ENCODE assay signal across 12 cellular contexts in the genomic region with DNA sequence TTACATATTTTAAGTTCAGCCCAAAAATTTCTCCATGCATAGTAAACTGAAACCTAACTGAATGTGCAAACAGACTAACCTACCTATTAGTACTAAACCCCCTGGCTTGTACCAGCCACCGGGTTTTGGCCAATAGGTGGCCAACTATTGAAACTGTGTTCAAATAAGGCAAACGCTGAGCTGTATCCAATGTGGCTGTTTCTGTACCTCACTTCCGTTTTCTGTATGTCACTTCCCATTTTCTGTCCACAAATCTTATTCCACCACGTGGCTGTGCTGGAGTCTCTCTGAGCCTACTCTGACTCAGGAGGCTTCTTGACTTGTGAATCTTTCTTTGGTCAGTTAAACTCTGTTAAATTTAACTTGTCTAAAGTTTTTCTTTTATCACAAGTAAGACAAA. TPM values are rescaled to one million over a fixed set of nuclear protein-coding genes. Genes with fewer than 3 reads are reported as not detected.
A peak's percentile ranks its signal among the peaks of the same experiment; 100 is the strongest.
DNase-seq lines count a peak whose midpoint lies in the region; ATAC-seq and TF ChIP-seq lines count a peak whose summit lies in the region.
"Had no signal": no experiment of that assay in that cellular context is flagged by ENCODE, and none has a peak within 500 bp of the region (broad histone marks: within the 10 kb centered on the region; RNA-seq: fewer than 3 reads in every experiment).

No MANE protein-coding gene starts in this region.

- H3K9me3 ChIP-seq in Loucy (ENCODE audit: insufficient read depth, low read depth, low read length) (no peaks in the 10 kb centered on the region), T-helper 17 cell (ENCODE audit: control insufficient read depth, low read length, poor library complexity, severe bottlenecking) (no peaks in the 10 kb centered on the region)

- peaks cover 5% of the 10 kb centered on the region for H3K36me3 Mint-ChIP-seq in T-helper 17 cell (ENCODE audit: low read depth)

- H2AFZ ChIP-seq in Loucy (ENCODE audit: low read length) = no peak overlapping the region

- CTCF ChIA-PET in HEK293T (lab: Yijun Ruan, JAX) = interaction anchor here (0.6 to 1.9 kb wide), 2 partner anchors 89 to 635 kb away, joined by 3 to 5 read pairs; no protein-coding TSS in a partner anchor

- TF ChIP-seq CTCF in Loucy (conservative IDR thresholded peaks at IDR 0.05; ENCODE audit: low read length) = 0 out of 2 replicates have a peak, but pooled peaks have one; percentile 14

- no peaks in the 10 kb centered on the region for H3K9me2 ChIP-seq in Loucy (replicated peaks; ENCODE audit: low read depth, low read length)

- H3K79me2 ChIP-seq in Loucy (ENCODE audit: insufficient read depth, low read length) = no peaks in the 10 kb centered on the region

- ATAC-seq in T-helper 17 cell = peak; percentile 50
- no peak for ATAC-seq in HG02884 (IDR thresholded peaks at IDR 0.05; ENCODE audit: unreplicated experiment)

- H3F3A ChIP-seq in Loucy (ENCODE audit: low read depth) = no peaks in the 10 kb centered on the region

- no peak overlapping the region for H3K9ac ChIP-seq in Loucy (ENCODE audit: low read depth, low read length, poor library complexity, severe bottlenecking)

- no peak overlapping the region for H3K4me3 Mint-ChIP-seq in T-helper 17 cell

- no peak overlapping the region for H3K4me3 ChIP-seq in Loucy (ENCODE audit: low read length, poor library complexity, severe bottlenecking)

- DNase-seq in stimulated activated CD4-positive, alpha-beta T cell treated with anti-CD3 and anti-CD28 coated beads, Interleukin-4, amount 100 ng/mL, for 24 hours = peak; percentile 7
- DNase-seq in stimulated activated CD4-positive, alpha-beta T cell treated with anti-CD3 and anti-CD28 coated beads, Interleukin-2, amount 100 ng/mL, for 48 hours = no peak
- DNase-seq in T-helper 17 cell = no peak
- DNase-seq in NCI-H345 treated with DMSO at 0.1 percent for 48 hours (lab: John Stamatoyannopoulos, UW; ENCODE audit: unreplicated experiment) = no peak
- no peak for DNase-seq in DMS153 treated with DMSO at 0.1 percent for 48 hours (lab: John Stamatoyannopoulos, UW; ENCODE audit: unreplicated experiment)
- no peak for DNase-seq in HEK293T (ENCODE audit: extremely low spot score)
- DNase-seq: activated T-cell treated with anti-CD3 and anti-CD28 coated beads, Interleukin-2, amount 50 U/mL, for 1 hour; NCI-H345; stimulated activated CD4-positive, alpha-beta T cell treated with anti-CD3 and anti-CD28 coated beads, Interleukin-1b, Interleukin-23, amount 100 ng/mL, for 48 hours; stimulated activated naive CD4-positive, alpha-beta T cell had no signal

- POLR2A ChIA-PET in HEK293T (lab: Yijun Ruan, JAX) = no interaction called here

- no peak overlapping the region for H3K27ac Mint-ChIP-seq in T-helper 17 cell

- H3K4me1 Mint-ChIP-seq in T-helper 17 cell = peaks cover 2% of the 10 kb centered on the region

- no peaks in the 10 kb centered on the region for H3K27me3 ChIP-seq in Loucy (ENCODE audit: insufficient read depth, low read length, poor library complexity, severe bottlenecking)

- peaks cover 17% of the 10 kb centered on the region for H3K27me3 Mint-ChIP-seq in T-helper 17 cell

- no peaks in the 10 kb centered on the region for H4K20me1 ChIP-seq in Loucy (ENCODE audit: insufficient read depth, low read length, poor library complexity, severe bottlenecking)

- no peaks in the 10 kb centered on the region for H3K36me3 ChIP-seq in Loucy (ENCODE audit: insufficient read depth, low read length)

- no peak overlapping the region for H3K4me2 ChIP-seq in Loucy (ENCODE audit: low read depth, low read length, poor library complexity, severe bottlenecking)

- H3K4me1 ChIP-seq in Loucy (ENCODE audit: insufficient read depth, low read length, poor library complexity, severe bottlenecking) = no peaks in the 10 kb centered on the region

TF ChIP-seq in HEK293T, 16 proteins besides CTCF, POLR2A, EP300 and RAD21:
- no peak for TF ChIP-seq ARNT (IDR thresholded peaks at IDR 0.05)
- no peak for TF ChIP-seq TARDBP (IDR thresholded peaks at IDR 0.05)
- TF ChIP-seq HDGF (IDR thresholded peaks at IDR 0.05; ENCODE audit: borderline replicate concordance) = no peak
- no peak for TF ChIP-seq FOXA1 (IDR thresholded peaks at IDR 0.05)
- no peak for TF ChIP-seq SUZ12 (IDR thresholded peaks at IDR 0.05)
- TF ChIP-seq FOXK2 (IDR thresholded peaks at IDR 0.05) = no peak
- TF ChIP-seq LEF1 (IDR thresholded peaks at IDR 0.05; ENCODE audit: borderline replicate concordance) = no peak
- no peak for TF ChIP-seq PKNOX1 (IDR thresholded peaks at IDR 0.05)
- no peak for TF ChIP-seq ELF4 (IDR thresholded peaks at IDR 0.05)
- TF ChIP-seq L3MBTL2 (conservative IDR thresholded peaks at IDR 0.05) = no peak
- no peak for TF ChIP-seq NFRKB (IDR thresholded peaks at IDR 0.05)

RNA-seq across cellular contexts. Expression of gene FBXO34, which starts 6.0 kb away (rescaled TPM):
- total RNA-seq in T-helper 17 cell = 10 to 100 TPM; 20.5 to 27.8 TPM
